ENCODE assay signal across 8 cellular contexts in genomic region chr14:23120405-23121251, GRCh38. TPM values are rescaled to one million over a fixed set of nuclear protein-coding genes. Genes with fewer than 3 reads are reported as not detected.
DNase-seq lines count a peak whose midpoint lies in the region; ATAC-seq and TF ChIP-seq lines count a peak whose summit lies in the region.

No MANE protein-coding gene starts in this region.

- H3T11ph ChIP-seq in H9 (ENCODE audit: low read length): no peak overlapping the region

- H3K9me3 Mint-ChIP-seq in H9 (no peaks in the 10 kb centered on the region), neural progenitor cell (no peaks in the 10 kb centered on the region)

- no peak overlapping the region for H3K4me3 ChIP-seq in DND-41 (ENCODE audit: low read depth in 1 of 2, low read length in 2 of 2)
- H3K4me3 ChIP-seq in neural progenitor cell: no peak overlapping the region

- H2BK15ac ChIP-seq in H9 (ENCODE audit: low read depth, low read length): no peak overlapping the region

- no peak overlapping the region for H3K56ac ChIP-seq in H9 (ENCODE audit: insufficient read length, low read depth, low read length)

- H3K36me3 Mint-ChIP-seq in H9 (ENCODE audit: insufficient read depth in 1 of 3, low read depth in 3 of 3) (no peaks in the 10 kb centered on the region; a peak in 1 of 7 replicates), neural progenitor cell (peaks cover 2% of the 10 kb centered on the region)

- H2AFZ ChIP-seq in DND-41 (ENCODE audit: low read depth, low read length) (peak overlapping the region; percentile 22; the same call in 1 of the 2 replicates), H9 (ENCODE audit: low read length) (no peak overlapping the region), neural progenitor cell (replicated peaks) (peak overlapping the region; percentile 99)

- no peaks in the 10 kb centered on the region; the same call in 1 of the 2 replicates for H4K20me1 ChIP-seq in DND-41 (ENCODE audit: insufficient read depth, low read length)
- no peaks in the 10 kb centered on the region for H4K20me1 ChIP-seq in H9 (ENCODE audit: control insufficient read depth, insufficient read depth, insufficient read length)
- H4K20me1 ChIP-seq in neural progenitor cell (ENCODE audit: low read depth): no peaks in the 10 kb centered on the region

- H3K9ac ChIP-seq in DND-41 (ENCODE audit: low read depth, low read length): no peak overlapping the region
- no peak overlapping the region for H3K9ac ChIP-seq in H9 (ENCODE audit: extremely low read depth, insufficient read length, low read length)
- H3K9ac ChIP-seq in neural progenitor cell: no peak overlapping the region

- H2BK12ac ChIP-seq in H9 (ENCODE audit: insufficient read length, low read depth, low read length): no peak overlapping the region

- no peak overlapping the region for H3K23ac ChIP-seq in H9 (ENCODE audit: insufficient read length, low read depth, low read length)

- no peak overlapping the region for H2BK5ac ChIP-seq in H9 (ENCODE audit: insufficient read length, low read length)

- H3K79me2 ChIP-seq in DND-41 (ENCODE audit: insufficient read depth, low read length) (no peaks in the 10 kb centered on the region), H9 (ENCODE audit: insufficient read depth, low read length) (no peaks in the 10 kb centered on the region), neural progenitor cell (ENCODE audit: low read depth) (no peaks in the 10 kb centered on the region)

- peak; percentile 100 for TF ChIP-seq CTCF in DND-41 (IDR thresholded peaks at IDR 0.05; ENCODE audit: borderline replicate concordance, extremely low read depth, low read length, poor library complexity, severe bottlenecking)
- TF ChIP-seq CTCF in H9 (conservative IDR thresholded peaks at IDR 0.05): peak; percentile 100
- TF ChIP-seq CTCF in neural progenitor cell (IDR thresholded peaks at IDR 0.05): peak; percentile 100

- DNase-seq in DND-41 (peak; percentile 79), H9 (peak; percentile 92), NAMALWA (ENCODE audit: low spot score) (peak; percentile 92), SIG-M5 (lab: John Stamatoyannopoulos, UW) (peak; percentile 18), fibroblast of the conjunctiva (ENCODE audit: low read depth) (peak; percentile 73), neural progenitor cell (ENCODE audit: low spot score) (peak; percentile 95), stromal cell of bone marrow (ENCODE audit: low read depth) (peak; percentile 64)
- peak; percentile 92 for DNase-seq in activated effector memory CD4-positive, alpha-beta T cell treated with anti-CD3 and anti-CD28 coated beads, Interleukin-2, amount 50 U/mL, for 16 hours

- H3K23me2 ChIP-seq in H9 (ENCODE audit: insufficient read length, low read depth, low read length, poor library complexity, severe bottlenecking): no peaks in the 10 kb centered on the region

- peak overlapping the region in 1 of 2 experiments; percentile 13; a peak in 1 of 5 replicates for H3K4me3 Mint-ChIP-seq in H9
- peak overlapping the region; percentile 23 for H3K4me3 Mint-ChIP-seq in neural progenitor cell

- no peak overlapping the region for H4K91ac ChIP-seq in H9 (ENCODE audit: insufficient read length, low read depth, low read length)

- H2BK120ac ChIP-seq in H9 (ENCODE audit: low read depth, low read length, poor library complexity, severe bottlenecking): no peak overlapping the region

- H3K27ac ChIP-seq in DND-41 (ENCODE audit: low read length) (no peak overlapping the region), H9 (ENCODE audit: insufficient read length, low read depth, low read length) (no peak overlapping the region), neural progenitor cell (no peak overlapping the region)

- H3K9me3 ChIP-seq in DND-41 (ENCODE audit: insufficient read depth, low read length, severe bottlenecking): no peaks in the 10 kb centered on the region
- no peaks in the 10 kb centered on the region for H3K9me3 ChIP-seq in H9 (ENCODE audit: control insufficient read depth, low read depth, low read length)
- no peaks in the 10 kb centered on the region for H3K9me3 ChIP-seq in neural progenitor cell (ENCODE audit: low read depth)

- peak overlapping the region in 2 of 3 experiments; percentile 9 to 82; a peak in 5 of 7 replicates for H3K27ac Mint-ChIP-seq in H9
- H3K27ac Mint-ChIP-seq in neural progenitor cell: peak overlapping the region; percentile 70

- H3K27me3 ChIP-seq in DND-41 (ENCODE audit: insufficient read depth, low read length, poor library complexity) (peaks cover 26% of the 10 kb centered on the region), H9 (ENCODE audit: insufficient read depth, low read length) (no peaks in the 10 kb centered on the region), neural progenitor cell (no peaks in the 10 kb centered on the region)

- H3K27me3 Mint-ChIP-seq in H9 (ENCODE audit: low read depth) (peaks cover 14% of the 10 kb centered on the region), neural progenitor cell (ENCODE audit: insufficient read depth, low read depth) (peaks cover 4% of the 10 kb centered on the region)

- H4K8ac ChIP-seq in H9 (replicated peaks; ENCODE audit: insufficient read length, low read depth, low read length): no peak overlapping the region

- peaks cover 5% of the 10 kb centered on the region; the same call in 1 of the 2 replicates for H3K4me1 ChIP-seq in DND-41 (ENCODE audit: insufficient read depth, low read length)
- H3K4me1 ChIP-seq in H9 (ENCODE audit: insufficient read depth, low read length): peaks cover 11% of the 10 kb centered on the region
- peaks cover 18% of the 10 kb centered on the region for H3K4me1 ChIP-seq in neural progenitor cell

- no peak overlapping the region for H3K18ac ChIP-seq in H9 (ENCODE audit: insufficient read length, low read depth, low read length)

- H3K36me3 ChIP-seq in DND-41 (ENCODE audit: insufficient read depth, low read length) (no peaks in the 10 kb centered on the region), neural progenitor cell (no peaks in the 10 kb centered on the region)

- WGBS in H9 (ENCODE audit: extremely low coverage, insufficient read length, low lambda C conversion rate): no CpG with 5 or more reads among the region's 9 CpGs

- peaks cover 50 to 56% of the 10 kb centered on the region in 2 experiments for H3K4me1 Mint-ChIP-seq in H9
- H3K4me1 Mint-ChIP-seq in neural progenitor cell: peaks cover 46% of the 10 kb centered on the region

- H3K14ac ChIP-seq in H9 (ENCODE audit: insufficient read depth, low read length): no peak overlapping the region

- H2BK20ac ChIP-seq in H9 (ENCODE audit: low read depth, low read length, poor library complexity, severe bottlenecking): no peak overlapping the region

- ATAC-seq in DND-41 (ENCODE audit: insufficient read depth, low read depth): peak; percentile 91

- no peaks in the 10 kb centered on the region for H3K79me1 ChIP-seq in H9 (ENCODE audit: insufficient read depth, low read depth, low read length, poor library complexity, severe bottlenecking)

- peaks cover 24% of the 10 kb centered on the region for H3F3A ChIP-seq in neural progenitor cell (ENCODE audit: low read depth)

- H3K4me2 ChIP-seq in DND-41 (ENCODE audit: insufficient read depth, low read length) (peak overlapping the region; percentile 29; the same call in 1 of the 2 replicates), H9 (ENCODE audit: insufficient read depth, insufficient read length, low read length) (no peak overlapping the region), neural progenitor cell (no peak overlapping the region)

- H4K5ac ChIP-seq in H9 (ENCODE audit: insufficient read length, low read depth, low read length): no peak overlapping the region

- H3K4ac ChIP-seq in H9 (ENCODE audit: low read depth, low read length): no peak overlapping the region

- H2AK5ac ChIP-seq in H9 (ENCODE audit: insufficient read length, low read length): no peak overlapping the region

RNA-seq across cellular contexts. Expression of gene CEBPE, which starts 1.6 kb away (rescaled TPM):
- total RNA-seq in H9 (2021): not detected in 2 replicates
- total RNA-seq in neural progenitor cell (ENCODE audit: low replicate concordance): not detected in 2 replicates

RNA-seq across cellular contexts. Expression of gene CIROP, which starts 15.8 kb away (rescaled TPM):
- total RNA-seq in H9 (2021) (not detected in 2 replicates), neural progenitor cell (ENCODE audit: low replicate concordance) (0.06 TPM in 1 of 2 replicates, not detected in the other)

RNA-seq across cellular contexts. Expression of gene C14orf119, which starts 25.3 kb away (rescaled TPM):
- total RNA-seq in H9 (2021): 65.1 and 66.9 TPM in 2 replicates
- total RNA-seq in neural progenitor cell (ENCODE audit: low replicate concordance): 32.0 and 37.5 TPM in 2 replicates

RNA-seq across cellular contexts. Expression of gene ACIN1, which starts 25.7 kb away (rescaled TPM):
- total RNA-seq in H9 (2021) (314 and 333 TPM in 2 replicates), neural progenitor cell (ENCODE audit: low replicate concordance) (184 and 215 TPM in 2 replicates)

Comparison
In these comparisons a context has a peak if more than half of its experiments do, and no peak if none do; other contexts are left out.
1. DNase-seq: peak in every context shown above with its lines; median percentile 95 in neural progenitor cell; 92 in H9; 92 in NAMALWA; 92 in activated effector memory CD4-positive, alpha-beta T cell treated with anti-CD3 and anti-CD28 coated beads, Interleukin-2, amount 50 U/mL, for 16 hours; 79 in DND-41; 73 in fibroblast of the conjunctiva; 64 in stromal cell of bone marrow; 18 in SIG-M5.